9 cellular contexts compared by ENCODE assay signal in genomic region chr1:20322825-20323612, GRCh38. TPM values are rescaled to one million over a fixed set of nuclear protein-coding genes. Genes with fewer than 3 reads are reported as not detected.
DNase-seq lines count a peak whose midpoint lies in the region; ATAC-seq and TF ChIP-seq lines count a peak whose summit lies in the region.
"Had no signal": no experiment of that assay in that cellular context is flagged by ENCODE, and none has a peak within 500 bp of the region (broad histone marks: within the 10 kb centered on the region; RNA-seq: fewer than 3 reads in every experiment).

No MANE protein-coding gene starts in this region.

- no peaks in the 10 kb centered on the region for H3K9me3 Mint-ChIP-seq in CD4-positive, alpha-beta T cell
- no peaks in the 10 kb centered on the region for H3K9me3 Mint-ChIP-seq in activated naive CD4-positive, alpha-beta T cell treated with anti-CD3 and anti-CD28 coated beads, Interleukin-2, amount 10 ng/mL, durations not matched to agents 7 days and 5 days

- peaks cover 8% of the 10 kb centered on the region for H3K4me1 ChIP-seq in osteoblast (ENCODE audit: insufficient read depth, low read length)

- intact Hi-C loops in CD4-positive, alpha-beta T cell (cut with DNase I, micrococcal nuclease) = no loop called here

- no peaks in the 10 kb centered on the region for H4K20me1 ChIP-seq in osteoblast (ENCODE audit: insufficient read depth, low read length)

- H3K27me3 ChIP-seq in CD4-positive, alpha-beta T cell (ENCODE audit: control insufficient read depth, insufficient read depth, low read length) = no peaks in the 10 kb centered on the region
- H3K27me3 ChIP-seq in osteoblast (ENCODE audit: insufficient read depth, low read length) = peaks cover 10% of the 10 kb centered on the region

- H3K27ac Mint-ChIP-seq in CD4-positive, alpha-beta T cell = peak overlapping the region; percentile 85
- H3K27ac Mint-ChIP-seq in activated naive CD4-positive, alpha-beta T cell treated with anti-CD3 and anti-CD28 coated beads, Interleukin-2, amount 10 ng/mL, durations not matched to agents 7 days and 5 days = peak overlapping the region; percentile 79

- peak; percentile 21 to 54 (median 43) for DNase-seq in CD4-positive, alpha-beta T cell
- DNase-seq in T follicular helper cell (ENCODE audit: low read depth) (peak; percentile 20), osteoblast (ENCODE audit: insufficient read length, low spot score, missing footprints) (peak; percentile 88), SHP77 treated with DMSO at 0.1 percent for 48 hours (lab: John Stamatoyannopoulos, UW) (no peak), NCI-H1092 (lab: John Stamatoyannopoulos, UW) (no peak), C1 segment of cervical spinal cord (lab: John Stamatoyannopoulos, UW) (no peak), H4 (ENCODE audit: low spot score) (no peak)
- DNase-seq in activated naive CD4-positive, alpha-beta T cell treated with anti-CD3 and anti-CD28 coated beads, Interleukin-2, amount 10 ng/mL, durations not matched to agents 7 days and 5 days = peak; percentile 66

- H3K4me3 ChIP-seq in osteoblast (ENCODE audit: insufficient read depth, low read length) = no peak overlapping the region

- no peaks in the 10 kb centered on the region for H3K36me3 ChIP-seq in osteoblast (ENCODE audit: insufficient read depth, low read length)

- TF ChIP-seq CTCF in CD4-positive, alpha-beta T cell (IDR thresholded peaks at IDR 0.05) = no peak
- no peak for TF ChIP-seq CTCF in osteoblast (IDR thresholded peaks at IDR 0.05; ENCODE audit: extremely low read depth, low read depth, low read length)

- peak overlapping the region; percentile 75 for H3K4me3 Mint-ChIP-seq in CD4-positive, alpha-beta T cell
- peak overlapping the region; percentile 25 for H3K4me3 Mint-ChIP-seq in activated naive CD4-positive, alpha-beta T cell treated with anti-CD3 and anti-CD28 coated beads, Interleukin-2, amount 10 ng/mL, durations not matched to agents 7 days and 5 days

- peaks cover 29% of the 10 kb centered on the region for H3K4me1 Mint-ChIP-seq in CD4-positive, alpha-beta T cell (ENCODE audit: low read depth)
- peaks cover 29% of the 10 kb centered on the region for H3K4me1 Mint-ChIP-seq in activated naive CD4-positive, alpha-beta T cell treated with anti-CD3 and anti-CD28 coated beads, Interleukin-2, amount 10 ng/mL, durations not matched to agents 7 days and 5 days

- H3K4me2 ChIP-seq in osteoblast (ENCODE audit: insufficient read depth, low read length) = peak overlapping the region; percentile 30

- peak overlapping the region; percentile 30 for H3K27ac ChIP-seq in CD4-positive, alpha-beta T cell (ENCODE audit: low read depth, low read length)
- H3K27ac ChIP-seq in osteoblast (ENCODE audit: low read depth, low read length) = peak overlapping the region; percentile 40

- no peaks in the 10 kb centered on the region for H3K79me2 ChIP-seq in osteoblast (ENCODE audit: insufficient read depth, low read length)

- CTCF ChIA-PET in CD4-positive, alpha-beta T cell (lab: Charles Lee) = no interaction called here
- CTCF ChIA-PET in activated naive CD4-positive, alpha-beta T cell treated with anti-CD3 and anti-CD28 coated beads, Interleukin-2, amount 10 ng/mL, durations not matched to agents 7 days and 5 days (lab: Charles Lee) = no interaction called here

- no peaks in the 10 kb centered on the region for H3K36me3 Mint-ChIP-seq in CD4-positive, alpha-beta T cell (ENCODE audit: low read depth)
- no peaks in the 10 kb centered on the region for H3K36me3 Mint-ChIP-seq in activated naive CD4-positive, alpha-beta T cell treated with anti-CD3 and anti-CD28 coated beads, Interleukin-2, amount 10 ng/mL, durations not matched to agents 7 days and 5 days

- H2AFZ ChIP-seq in osteoblast (ENCODE audit: low read length) = no peak overlapping the region

- H3K27me3 Mint-ChIP-seq in CD4-positive, alpha-beta T cell = peaks cover 8% of the 10 kb centered on the region
- peaks cover 45% of the 10 kb centered on the region for H3K27me3 Mint-ChIP-seq in activated naive CD4-positive, alpha-beta T cell treated with anti-CD3 and anti-CD28 coated beads, Interleukin-2, amount 10 ng/mL, durations not matched to agents 7 days and 5 days

- peak; percentile 94 for ATAC-seq in CD4-positive, alpha-beta T cell (ENCODE audit: poor library complexity)

- no peaks in the 10 kb centered on the region for H3K9me3 ChIP-seq in CD4-positive, alpha-beta T cell (ENCODE audit: control insufficient read depth, low read length)
- no peaks in the 10 kb centered on the region for H3K9me3 ChIP-seq in osteoblast (ENCODE audit: low read depth, low read length)

- POLR2A ChIA-PET in CD4-positive, alpha-beta T cell (lab: Charles Lee) = interaction anchor here (1.4 kb wide), 1 partner anchor 311 kb away, joined by 5 read pairs; the partner anchor contains the start of gene PINK1

RNA-seq across cellular contexts. Expression of gene VWA5B1, which starts 32.3 kb away (rescaled TPM):
- under 1 TPM; 0.08 TPM for total RNA-seq in CD4-positive, alpha-beta T cell
- not detected in 2 replicates for total RNA-seq in osteoblast
- not detected in 2 replicates for total RNA-seq in H4 (2014; rRNA removed; shearing (Covaris generic))
- total RNA-seq: LHCN-M2 had no signal

Comparison
In these comparisons a context has a peak if more than half of its experiments do, and no peak if none do; other contexts are left out.
1. DNase-seq: peak in CD4-positive, alpha-beta T cell (10 of 10), T follicular helper cell (single experiment), activated naive CD4-positive, alpha-beta T cell treated with anti-CD3 and anti-CD28 coated beads, Interleukin-2, amount 10 ng/mL, durations not matched to agents 7 days and 5 days (single experiment) and osteoblast (single experiment); none in SHP77 treated with DMSO at 0.1 percent for 48 hours (single experiment), NCI-H1092 (single experiment), C1 segment of cervical spinal cord (0 of 14) and H4 (single experiment).